ENCODE assay signal across 14 cellular contexts in the genomic region with DNA sequence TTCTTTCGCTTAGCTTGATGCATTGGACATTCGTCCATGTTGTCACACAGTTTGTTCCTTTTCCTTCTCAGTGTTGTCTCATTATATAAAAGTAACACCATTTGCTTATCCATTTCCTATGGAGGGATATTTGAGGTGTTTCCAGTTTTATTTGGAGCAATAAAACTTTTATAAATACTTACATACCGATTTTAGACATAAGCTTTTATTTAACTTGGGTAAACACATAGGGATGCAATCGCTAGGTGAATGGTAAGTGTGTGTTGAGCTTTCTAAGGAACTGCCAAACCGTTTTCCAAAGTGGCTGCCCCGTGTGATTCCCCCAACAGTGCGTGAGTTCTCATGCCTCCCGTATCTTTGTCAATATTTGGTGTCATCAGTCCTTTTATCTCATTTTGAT.
"Had no signal": no experiment of that assay in that cellular context is flagged by ENCODE, and none has a peak within 500 bp of the region (broad histone marks: within the 10 kb centered on the region; RNA-seq: fewer than 3 reads in every experiment).

No MANE protein-coding gene starts in this region.

- H3K27me3 ChIP-seq: colonic mucosa, sigmoid colon, tibial nerve had no signal

- H3K27ac Mint-ChIP-seq: activated naive CD4-positive, alpha-beta T cell treated with anti-CD3 and anti-CD28 coated beads for 36 hours; activated T-helper 2 cell treated with anti-CD3 and anti-CD28 coated beads, Interferon-gamma antibody, Interleukin-2, Interleukin-4, amounts not matched to agents 10 μg/mL and 5 μg/mL and 100 μg/mL, durations not matched to agents 14 hours and 24 hours and 36 hours had no signal

- H3K9me3 Mint-ChIP-seq: activated T-helper 2 cell treated with anti-CD3 and anti-CD28 coated beads, Interferon-gamma antibody, Interleukin-2, Interleukin-4, amounts not matched to agents 10 μg/mL and 5 μg/mL and 100 μg/mL, durations not matched to agents 14 hours and 24 hours and 36 hours had no signal

- DNase-seq: activated CD4-positive, alpha-beta T cell treated with anti-CD3 and anti-CD28 coated beads for 4 hours; activated naive CD4-positive, alpha-beta T cell treated with anti-CD3 and anti-CD28 coated beads for 36 hours; amniotic stem cell; caudate nucleus; colonic mucosa; islet precursor cell; psoas muscle; sigmoid colon; stimulated activated CD4-positive, alpha-beta T cell treated with anti-CD3 and anti-CD28 coated beads, Interleukin-12 subunit alpha, Interleukin-12 subunit beta, amount 100 ng/mL, for 4 hours; stimulated activated CD4-positive, alpha-beta T cell treated with anti-CD3 and anti-CD28 coated beads, Interleukin-2, amount 100 ng/mL, for 24 hours; T-helper 2 cell had no signal

- ATAC-seq: left lobe of liver, psoas muscle had no signal

- H3K27ac ChIP-seq: colonic mucosa, psoas muscle, sigmoid colon, tibial nerve had no signal

- H3K9me3 ChIP-seq: colonic mucosa, psoas muscle, sigmoid colon, tibial nerve had no signal

- H3K36me3 ChIP-seq: colonic mucosa, tibial nerve had no signal

- H3K4me3 Mint-ChIP-seq: activated naive CD4-positive, alpha-beta T cell treated with anti-CD3 and anti-CD28 coated beads for 36 hours had no signal

- H3K4me1 ChIP-seq: colonic mucosa had no signal

- H3K4me3 ChIP-seq: colonic mucosa, psoas muscle, sigmoid colon, tibial nerve had no signal
